Comparison of ENCODE assay signal across 8 cellular contexts in the genomic region with DNA sequence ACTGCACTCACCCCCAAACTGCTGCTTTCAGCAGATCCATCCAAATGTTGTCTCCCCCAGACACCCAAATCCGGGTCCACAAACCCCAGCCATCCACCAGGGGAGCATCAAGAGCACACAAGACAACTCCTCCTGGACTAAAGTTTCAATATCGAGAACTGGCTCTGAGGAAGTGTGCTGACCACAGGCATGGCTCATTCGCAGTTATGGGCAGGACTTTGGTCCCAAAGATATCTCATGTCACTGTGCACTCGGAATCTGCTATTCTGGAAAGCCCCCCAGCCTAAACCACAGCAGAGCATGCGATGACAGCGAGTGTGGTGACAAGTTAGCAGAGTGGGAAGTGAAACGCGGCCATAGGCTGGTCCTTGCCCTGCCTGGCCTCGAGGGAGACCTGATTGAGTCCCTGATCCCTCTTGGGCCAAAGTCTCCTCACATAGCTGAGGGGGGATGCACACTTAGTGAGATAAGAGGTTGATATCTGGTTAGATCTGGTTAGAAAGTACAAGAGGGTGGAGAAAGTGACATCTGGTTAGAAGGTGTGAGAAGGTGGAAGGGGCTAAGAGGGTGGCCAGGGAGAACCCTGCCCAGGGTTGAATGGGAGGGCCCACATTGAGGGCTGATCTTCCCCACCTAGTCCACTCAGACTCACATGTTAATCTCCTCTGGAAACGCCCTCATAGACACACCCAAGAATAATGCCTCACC.
A peak's percentile ranks its signal among the peaks of the same experiment; 100 is the strongest.
DNase-seq lines count a peak whose midpoint lies in the region; ATAC-seq and TF ChIP-seq lines count a peak whose summit lies in the region.

No MANE protein-coding gene starts in this region.

- peak; percentile 20 for TF ChIP-seq CTCF in GM10266 (IDR thresholded peaks at IDR 0.05; ENCODE audit: control insufficient read depth, insufficient read depth, low read depth, missing control alignments)

- H3K9me3 Mint-ChIP-seq in dendritic cell treated with granulocyte-macrophage colony-stimulating factor and Interleukin-4, amounts not matched to agents 40 ng/mL and 50 ng/mL, for 4 days = no peaks in the 10 kb centered on the region

- intact Hi-C loops in dendritic cell treated with granulocyte-macrophage colony-stimulating factor and Interleukin-4, amounts not matched to agents 40 ng/mL and 50 ng/mL, for 4 days (cut with micrococcal nuclease) = loop anchor here (2.0 to 5.0 kb wide), 2 partner anchors 81 to 95 kb away; no protein-coding TSS in a partner anchor

- H3K36me3 Mint-ChIP-seq in dendritic cell treated with granulocyte-macrophage colony-stimulating factor and Interleukin-4, amounts not matched to agents 40 ng/mL and 50 ng/mL, for 4 days (ENCODE audit: low read depth) = no peaks in the 10 kb centered on the region

- POLR2A ChIA-PET in HEK293T (lab: Yijun Ruan, JAX) = interaction anchor here (1.6 kb wide), 1 partner anchor 207 kb away, joined by 3 read pairs; a partner anchor contains a TSS

- H3K27ac Mint-ChIP-seq in dendritic cell treated with granulocyte-macrophage colony-stimulating factor and Interleukin-4, amounts not matched to agents 40 ng/mL and 50 ng/mL, for 4 days = peak overlapping the region; percentile 83

- H3K4me1 Mint-ChIP-seq in dendritic cell treated with granulocyte-macrophage colony-stimulating factor and Interleukin-4, amounts not matched to agents 40 ng/mL and 50 ng/mL, for 4 days (ENCODE audit: low read depth) = peaks cover 37% of the 10 kb centered on the region

- no peak overlapping the region for H3K4me3 Mint-ChIP-seq in dendritic cell treated with granulocyte-macrophage colony-stimulating factor and Interleukin-4, amounts not matched to agents 40 ng/mL and 50 ng/mL, for 4 days

- CTCF ChIA-PET in HEK293T (lab: Yijun Ruan, JAX) = no interaction called here

- peak; percentile 65 for DNase-seq in GM10266 (ENCODE audit: extremely low spot score)
- DNase-seq in stimulated activated naive CD4-positive, alpha-beta T cell (lab: John Stamatoyannopoulos, UW) = no peak
- no peak for DNase-seq in HEK293T (ENCODE audit: extremely low spot score)
- no peak for DNase-seq in dermis blood vessel endothelial cell
- no peak for DNase-seq in hippocampal formation (lab: John Stamatoyannopoulos, UW)

- H3K27me3 Mint-ChIP-seq in dendritic cell treated with granulocyte-macrophage colony-stimulating factor and Interleukin-4, amounts not matched to agents 40 ng/mL and 50 ng/mL, for 4 days = peaks cover 27% of the 10 kb centered on the region

- peak; percentile 67 for ATAC-seq in GM19468 (IDR thresholded peaks at IDR 0.05; ENCODE audit: extremely low read depth, unreplicated experiment)
- ATAC-seq in HG03460 (IDR thresholded peaks at IDR 0.05; ENCODE audit: unreplicated experiment) = peak; percentile 83

TF ChIP-seq in HEK293T, 16 proteins besides CTCF, POLR2A, EP300 and RAD21:
- TF ChIP-seq TARDBP (IDR thresholded peaks at IDR 0.05) (no peak), HDGF (IDR thresholded peaks at IDR 0.05; ENCODE audit: borderline replicate concordance) (no peak), BHLHE40 (IDR thresholded peaks at IDR 0.05; ENCODE audit: borderline replicate concordance) (no peak), FOXA1 (IDR thresholded peaks at IDR 0.05) (no peak), FOXM1 (IDR thresholded peaks at IDR 0.05; ENCODE audit: borderline replicate concordance) (no peak), NFRKB (IDR thresholded peaks at IDR 0.05) (no peak)
- TF ChIP-seq, protein P1, sequence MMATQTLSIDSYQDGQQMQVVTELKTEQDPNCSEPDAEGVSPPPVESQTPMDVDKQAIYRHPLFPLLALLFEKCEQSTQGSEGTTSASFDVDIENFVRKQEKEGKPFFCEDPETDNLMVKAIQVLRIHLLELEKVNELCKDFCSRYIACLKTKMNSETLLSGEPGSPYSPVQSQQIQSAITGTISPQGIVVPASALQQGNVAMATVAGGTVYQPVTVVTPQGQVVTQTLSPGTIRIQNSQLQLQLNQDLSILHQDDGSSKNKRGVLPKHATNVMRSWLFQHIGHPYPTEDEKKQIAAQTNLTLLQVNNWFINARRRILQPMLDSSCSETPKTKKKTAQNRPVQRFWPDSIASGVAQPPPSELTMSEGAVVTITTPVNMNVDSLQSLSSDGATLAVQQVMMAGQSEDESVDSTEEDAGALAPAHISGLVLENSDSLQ (IDR thresholded peaks at IDR 0.05) = no peak
